8 cellular contexts compared by ENCODE assay signal in genomic region chr3:16264174-16264707, GRCh38. TPM values are rescaled to one million over a fixed set of nuclear protein-coding genes. Genes with fewer than 3 reads are reported as not detected.
DNase-seq lines count a peak whose midpoint lies in the region; ATAC-seq, FAIRE-seq and TF ChIP-seq lines count a peak whose summit lies in the region.

No MANE protein-coding gene starts in this region.

- H3K27ac ChIP-seq in GM12878 (ENCODE audit: control insufficient read depth, insufficient read depth) (peak overlapping the region; percentile 62), mesodermal cell (ENCODE audit: low read depth, low read length, severe bottlenecking) (peak overlapping the region; percentile 66)

- WGBS in GM12878 (ENCODE audit: insufficient coverage, insufficient replicate concordance, low lambda C conversion rate, missing lambda C conversion rate) = under 1% methylated on average over 21 of the region's 21 CpGs
- WGBS in mesodermal cell (ENCODE audit: insufficient coverage in 2 of 2), 2 experiments = 0 to 2% methylated on average over 14 to 16 of the region's 21 CpGs

- TF ChIP-seq EP300 in GM12878 (IDR thresholded peaks at IDR 0.05; ENCODE audit: borderline replicate concordance in 1 of 2, control insufficient read depth in 1 of 2, low read depth in 2 of 2, low read length in 2 of 2) = no peak

- no peak for DNase-seq in GM12878 (ENCODE audit: low read depth, low spot score)
- DNase-seq in cerebellar cortex (ENCODE audit: low spot score) = no peak
- DNase-seq in RCC 7860 (ENCODE audit: low spot score) = no peak

- intact Hi-C loops in GM12878 (cut with micrococcal nuclease; ENCODE audit: unreplicated experiment) = loop anchor here (2.0 to 10.0 kb wide), 2 partner anchors 247 to 971 kb away; no protein-coding TSS in a partner anchor

- CTCF ChIA-PET in GM12878 (lab: Yijun Ruan, JAX) = interaction anchor here (0.6 to 9.7 kb wide), 13 partner anchors 9 to 447 kb away, joined by 3 to 93 read pairs (median 4); no protein-coding TSS in a partner anchor

- FAIRE-seq in GM12878 (lab: Jason Lieb, UNC) = no peak
- no peak for FAIRE-seq in RCC 7860 (lab: Jason Lieb, UNC)

- H3K4me3 ChIP-seq in GM12878 = peak overlapping the region; percentile 91
- H3K4me3 ChIP-seq in mesodermal cell (ENCODE audit: extremely low read depth, insufficient read depth, low read length, poor library complexity, severe bottlenecking) = peak overlapping the region; percentile 81

- H3K27me3 ChIP-seq in GM12878 (replicated peaks in 1 of 2; ENCODE audit: control insufficient read depth in 2 of 2, insufficient read depth in 2 of 2, low read length in 1 of 2) = no peaks in the 10 kb centered on the region

- H3K9ac ChIP-seq in GM12878 (ENCODE audit: control insufficient read depth, insufficient read depth, low read length) = peak overlapping the region; percentile 74

- BruUV-seq in GM12878 (replicated peaks; lab: Mats Ljungman, UMichigan) = TSS peak; percentile 78

- POLR2A ChIA-PET in GM12878 (lab: Charles Lee) = interaction anchor here (0.5 to 2.3 kb wide), 7 partner anchors 9 to 467 kb away, joined by 3 to 15 read pairs (median 3); no protein-coding TSS in a partner anchor

- RAD21 ChIA-PET in GM12878 (lab: Charles Lee; ENCODE audit: unreplicated experiment) = interaction anchor here (0.5 to 2.1 kb wide), 15 partner anchors 9 to 874 kb away, joined by 3 to 12 read pairs (median 4); no protein-coding TSS in a partner anchor

- H2AFZ ChIP-seq in GM12878 (ENCODE audit: control insufficient read depth, low read depth, low read length) = peak overlapping the region; percentile 98

- peak overlapping the region; percentile 99 for H3K4me2 ChIP-seq in GM12878 (ENCODE audit: control insufficient read depth, insufficient read depth)

- no peak for TF ChIP-seq RAD21 in GM12878 (IDR thresholded peaks at IDR 0.05; ENCODE audit: insufficient read depth, low read depth, low read length)

- SMC1A ChIA-PET in GM12878 (lab: Charles Lee; ENCODE audit: uncharacterized antibody, unreplicated experiment) = interaction anchor here (0.8 to 6.4 kb wide), 13 partner anchors 11 to 1483 kb away, joined by 3 to 63 read pairs (median 4); no protein-coding TSS in a partner anchor

- in situ Hi-C loops in GM12878 (cut with MboI) = no loop called here

- ATAC-seq in GM18505 (IDR thresholded peaks at IDR 0.05; ENCODE audit: unreplicated experiment) (no peak), HG03457 (IDR thresholded peaks at IDR 0.05; ENCODE audit: unreplicated experiment) (peak; percentile 1), GM12878 (no peak), HG02840 (IDR thresholded peaks at IDR 0.05; ENCODE audit: low FRiP score, unreplicated experiment) (no peak), GM19452 (IDR thresholded peaks at IDR 0.05; ENCODE audit: unreplicated experiment) (no peak)

- H4K20me1 ChIP-seq in GM12878 (ENCODE audit: control insufficient read depth, insufficient read depth) = no peaks in the 10 kb centered on the region

- H3K79me2 ChIP-seq in GM12878 (ENCODE audit: control insufficient read depth, insufficient read depth, low read length) = peaks cover 47% of the 10 kb centered on the region

- H3K36me3 ChIP-seq in GM12878 (ENCODE audit: control insufficient read depth in 2 of 2, insufficient read depth in 2 of 2, low read length in 1 of 2) = peaks cover 0 to 2% of the 10 kb centered on the region in 2 experiments; a peak in 2 of 4 replicates
- H3K36me3 ChIP-seq in mesodermal cell (ENCODE audit: control insufficient read depth, insufficient read depth, low read length) = peaks cover 29% of the 10 kb centered on the region

- peak; percentile 8 for TF ChIP-seq POLR2A in GM18505 (IDR thresholded peaks at IDR 0.05; ENCODE audit: borderline replicate concordance, extremely low read depth, insufficient read depth, insufficient read length)
- no peak; the same call in 1 of the 2 replicates for TF ChIP-seq POLR2A in GM12878 (IDR thresholded peaks at IDR 0.05; ENCODE audit: low read depth, low read length)

- H3K4me1 ChIP-seq in GM12878 (ENCODE audit: control insufficient read depth, insufficient read depth, low read length) (peaks cover 3% of the 10 kb centered on the region), mesodermal cell (ENCODE audit: control insufficient read depth, insufficient read depth, low read length, poor library complexity, severe bottlenecking) (peaks cover 3% of the 10 kb centered on the region)

- TF ChIP-seq CTCF in GM12878 (IDR thresholded peaks at IDR 0.05 in 2 of 3, conservative IDR thresholded peaks at IDR 0.05 in 1 of 3; ENCODE audit: control insufficient read depth in 2 of 3, extremely low read depth in 1 of 3, insufficient read depth in 1 of 3, low read depth in 3 of 3, low read length in 3 of 3) = no peak

- no peaks in the 10 kb centered on the region for H3K9me3 ChIP-seq in GM12878 (replicated peaks; ENCODE audit: control insufficient read depth, insufficient read depth, low read length)
- no peaks in the 10 kb centered on the region for H3K9me3 ChIP-seq in mesodermal cell (ENCODE audit: control insufficient read depth, low read length)

TF ChIP-seq in GM12878, 131 proteins besides CTCF, POLR2A, EP300 and RAD21:
- 0 out of 2 replicates have a peak, but pooled peaks have one; percentile 29 for TF ChIP-seq LARP7 (IDR thresholded peaks at IDR 0.05)
- peak in 1 of 2 experiments; percentile 33; a peak in 1 of 3 replicates for TF ChIP-seq EGR1 (IDR thresholded peaks at IDR 0.05; ENCODE audit: borderline replicate concordance in 1 of 2, low read depth in 2 of 2, low read length in 2 of 2)
- peak; percentile 18; the same call in 1 of the 2 replicates for TF ChIP-seq PML (IDR thresholded peaks at IDR 0.05; ENCODE audit: low read length)
- TF ChIP-seq MXI1 (IDR thresholded peaks at IDR 0.05; ENCODE audit: low read depth, low read length) = no peak
- TF ChIP-seq NR2F1 (conservative IDR thresholded peaks at IDR 0.05) = no peak
- TF ChIP-seq ESRRA (IDR thresholded peaks at IDR 0.05; ENCODE audit: low read length) = 0 out of 2 replicates have a peak, but pooled peaks have one; percentile 35

RNA-seq across cellular contexts. Expression of gene DPH3, which starts 0.5 kb away (rescaled TPM):
- 3.3 and 3.5 TPM in 2 replicates for total RNA-seq in GM12878 (2013; cell fraction: nucleolus; rRNA removed)
- total RNA-seq in GM12878 (2014; rRNA removed) (10.7 and 10.8 TPM in 2 replicates), GM12878 (2014; rRNA removed; fragmentation: Illumina TruSeq; extraction: Trizol) (13.0 and 14.7 TPM in 2 replicates), GM12878 (2021) (15.4 and 20.6 TPM in 2 replicates)
- polyA plus RNA-seq in GM12878 (2011; ENCODE audit: low read depth) = 5.3 TPM
- polyA plus RNA-seq in GM12878 (2011; rRNA removed) (26.1 and 39.1 TPM in 2 replicates), GM12878 (2014; fragmentation: Illumina TruSeq; extraction: Trizol) (18.0 and 19.0 TPM in 2 replicates), GM12878 (2014; fragmentation: Nextera tagmentation; extraction: Ambion mirVana) (10 to 100 TPM; 67.1 to 71.8 TPM), GM12878 (2014; rRNA removed) (9.2 and 10.9 TPM in 2 replicates), GM12878 (2016; fragmentation: Nextera tagmentation; extraction: Ambion mirVana) (10 to 100 TPM; 50.6 to 54.8 TPM)
- 7.1 and 7.3 TPM in 2 replicates for polyA plus RNA-seq in GM12878 (2011; cell fraction: cytosol; rRNA removed)
- polyA plus RNA-seq in GM12878 (2011; cell fraction: nucleus; rRNA removed) = 3.4 and 5.5 TPM in 2 replicates
- 10.3 and 11.2 TPM in 2 replicates for polyA plus RNA-seq in GM12878 (2012)
- 5.8 and 6.9 TPM in 2 replicates for polyA minus RNA-seq in GM12878 (2011; rRNA and poly(A)+ RNA removed)
- 3.3 and 3.7 TPM in 2 replicates for polyA minus RNA-seq in GM12878 (2011; cell fraction: cytosol; rRNA and poly(A)+ RNA removed)
- polyA minus RNA-seq in GM12878 (2011; cell fraction: nucleus; rRNA and poly(A)+ RNA removed) = 2.7 and 3.5 TPM in 2 replicates
- 44.4 TPM for polyA plus RNA-seq in mesodermal cell (2013, experiment 1 of 2)
- 41.6 TPM for polyA plus RNA-seq in mesodermal cell (2013, experiment 2 of 2)

RNA-seq across cellular contexts. Expression of gene OXNAD1, which starts 0.8 kb away (rescaled TPM):
- 46.6 and 47.8 TPM in 2 replicates for total RNA-seq in GM12878 (2013; cell fraction: nucleolus; rRNA removed)
- total RNA-seq in GM12878 (2014; rRNA removed) = 18.9 and 20.5 TPM in 2 replicates
- total RNA-seq in GM12878 (2014; rRNA removed; fragmentation: Illumina TruSeq; extraction: Trizol) = 13.5 and 14.4 TPM in 2 replicates
- 14.5 and 15.4 TPM in 2 replicates for total RNA-seq in GM12878 (2021)
- 4.2 TPM for polyA plus RNA-seq in GM12878 (2011; ENCODE audit: low read depth)
- polyA plus RNA-seq in GM12878 (2011; rRNA removed) = 18.7 and 22.6 TPM in 2 replicates
- 14.2 and 14.3 TPM in 2 replicates for polyA plus RNA-seq in GM12878 (2011; cell fraction: cytosol; rRNA removed)
- 14.9 and 17.4 TPM in 2 replicates for polyA plus RNA-seq in GM12878 (2011; cell fraction: nucleus; rRNA removed)
- polyA plus RNA-seq in GM12878 (2012) = 6.9 and 7.2 TPM in 2 replicates
- 12.9 and 16.9 TPM in 2 replicates for polyA plus RNA-seq in GM12878 (2014; fragmentation: Illumina TruSeq; extraction: Trizol)
- polyA plus RNA-seq in GM12878 (2014; fragmentation: Nextera tagmentation; extraction: Ambion mirVana) = 1 to 10 TPM; 5.6 to 6.9 TPM
- polyA plus RNA-seq in GM12878 (2014; rRNA removed) = 13.2 and 13.5 TPM in 2 replicates
- polyA plus RNA-seq in GM12878 (2016; fragmentation: Nextera tagmentation; extraction: Ambion mirVana) = 10 to 100 TPM; 24.3 to 27.8 TPM
- 21.0 and 22.2 TPM in 2 replicates for polyA minus RNA-seq in GM12878 (2011; rRNA and poly(A)+ RNA removed)
- 6.0 and 10.7 TPM in 2 replicates for polyA minus RNA-seq in GM12878 (2011; cell fraction: cytosol; rRNA and poly(A)+ RNA removed)
- 27.0 and 38.5 TPM in 2 replicates for polyA minus RNA-seq in GM12878 (2011; cell fraction: nucleus; rRNA and poly(A)+ RNA removed)
- 11.8 TPM for polyA plus RNA-seq in mesodermal cell (2013, experiment 1 of 2)
- polyA plus RNA-seq in mesodermal cell (2013, experiment 2 of 2) = 12.3 TPM
